12 cellular contexts compared by ENCODE assay signal in the genomic region with DNA sequence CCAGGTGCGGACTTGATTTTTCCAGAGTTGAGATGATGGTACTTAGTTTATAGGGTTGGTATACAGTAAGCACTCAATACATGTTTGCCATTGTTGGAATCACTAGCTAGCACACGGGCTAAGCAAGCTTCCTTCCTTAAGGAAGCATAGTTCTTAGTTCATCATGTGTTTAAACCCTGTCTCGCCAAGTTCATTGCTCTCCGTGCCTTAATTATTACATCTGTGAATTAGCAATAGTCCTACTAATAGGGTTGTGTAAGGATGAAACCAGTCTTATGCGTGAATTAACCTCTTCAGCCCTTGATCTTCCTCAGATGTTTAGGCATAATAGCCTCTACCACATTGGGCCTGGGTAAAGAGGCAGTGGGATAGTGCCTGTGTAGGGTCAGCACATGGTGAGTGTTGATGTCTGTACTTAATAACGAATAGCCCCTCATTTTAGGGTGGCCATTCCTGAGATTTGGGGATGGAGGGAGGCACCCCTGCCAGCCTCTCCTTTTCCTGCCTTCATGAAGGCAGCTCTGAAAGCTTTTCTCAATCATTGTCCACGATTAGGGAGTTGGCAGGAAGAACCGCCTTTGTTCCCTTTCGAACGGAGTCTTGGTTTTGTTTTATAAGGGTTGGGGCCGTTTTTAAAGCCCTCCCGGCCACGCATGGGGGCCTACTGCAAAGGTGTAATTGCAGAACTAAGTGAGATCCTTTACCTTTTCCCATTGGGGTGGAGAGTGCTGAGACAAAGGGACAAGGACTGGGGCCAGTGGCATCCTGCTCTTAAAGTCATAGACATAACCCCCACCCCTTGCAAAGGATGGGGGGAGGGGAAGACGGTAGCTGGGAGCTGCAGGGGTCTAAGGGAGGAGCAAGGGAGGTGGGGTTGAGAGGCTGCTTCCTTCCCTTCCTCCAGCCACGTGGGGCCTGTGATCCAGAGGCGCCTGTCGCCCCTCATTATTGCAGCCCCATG. TPM values are rescaled to one million over a fixed set of nuclear protein-coding genes. Genes with fewer than 3 reads are reported as not detected.
DNase-seq lines count a peak whose midpoint lies in the region; ATAC-seq and TF ChIP-seq lines count a peak whose summit lies in the region.
"Had no signal": no experiment of that assay in that cellular context is flagged by ENCODE, and none has a peak within 500 bp of the region (broad histone marks: within the 10 kb centered on the region; RNA-seq: fewer than 3 reads in every experiment).

No MANE protein-coding gene starts in this region.

- POLR2A ChIA-PET in activated CD4-positive, alpha-beta memory T cell treated with anti-CD3 and anti-CD28 coated beads for 36 hours (lab: Charles Lee), result interaction anchor here (0.6 to 1.3 kb wide), 2 partner anchors 21 to 24 kb away, joined by 3 to 5 read pairs; a partner anchor contains a TSS
- POLR2A ChIA-PET in activated CD4-positive, alpha-beta memory T cell treated with anti-CD3 and anti-CD28 coated beads, Interleukin-2, amount 10 ng/mL, durations not matched to agents 7 days and 5 days (lab: Charles Lee), result interaction anchor here (2.4 kb wide), 1 partner anchor 21 kb away, joined by 31 read pairs; a partner anchor contains a TSS

- H3K36me3 Mint-ChIP-seq in activated CD4-positive, alpha-beta memory T cell treated with anti-CD3 and anti-CD28 coated beads for 36 hours, result no peaks in the 10 kb centered on the region
- no peaks in the 10 kb centered on the region for H3K36me3 Mint-ChIP-seq in activated CD4-positive, alpha-beta memory T cell treated with anti-CD3 and anti-CD28 coated beads, Interleukin-2, amount 10 ng/mL, durations not matched to agents 7 days and 5 days (ENCODE audit: low read depth)
- H3K36me3 Mint-ChIP-seq in endothelial cell (ENCODE audit: low read depth, unreplicated experiment), result peaks cover 6% of the 10 kb centered on the region

- peak overlapping the region; percentile 95 for H3K4me2 ChIP-seq in osteoblast (ENCODE audit: insufficient read depth, low read length)

- intact Hi-C loops in activated CD4-positive, alpha-beta memory T cell treated with anti-CD3 and anti-CD28 coated beads for 36 hours (cut with micrococcal nuclease), result no loop called here

- CTCF ChIA-PET in activated CD4-positive, alpha-beta memory T cell treated with anti-CD3 and anti-CD28 coated beads for 36 hours (lab: Charles Lee), result interaction anchor here (0.6 to 3.2 kb wide), 9 partner anchors 9 to 642 kb away, joined by 3 to 37 read pairs (median 4); a partner anchor contains a TSS
- CTCF ChIA-PET in activated CD4-positive, alpha-beta memory T cell treated with anti-CD3 and anti-CD28 coated beads, Interleukin-2, amount 10 ng/mL, durations not matched to agents 7 days and 5 days (lab: Charles Lee), result interaction anchor here (1.4 to 3.4 kb wide), 5 partner anchors 12 to 92 kb away, joined by 3 to 17 read pairs (median 7); no protein-coding TSS in a partner anchor

- H3K4me3 ChIP-seq in osteoblast (ENCODE audit: insufficient read depth, low read length), result peak overlapping the region; percentile 87

- H3K4me1 ChIP-seq in osteoblast (ENCODE audit: insufficient read depth, low read length), result peaks cover 6% of the 10 kb centered on the region

- H3K4me3 Mint-ChIP-seq in activated CD4-positive, alpha-beta memory T cell treated with anti-CD3 and anti-CD28 coated beads for 36 hours, result peak overlapping the region; percentile 31
- H3K4me3 Mint-ChIP-seq in activated CD4-positive, alpha-beta memory T cell treated with anti-CD3 and anti-CD28 coated beads, Interleukin-2, amount 10 ng/mL, durations not matched to agents 7 days and 5 days, result no peak overlapping the region
- peak overlapping the region; percentile 92 for H3K4me3 Mint-ChIP-seq in endothelial cell (ENCODE audit: unreplicated experiment)

- H4K20me1 ChIP-seq in osteoblast (ENCODE audit: insufficient read depth, low read length), result no peaks in the 10 kb centered on the region

- H2AFZ ChIP-seq in osteoblast (ENCODE audit: low read length), result no peak overlapping the region

- no peak for ATAC-seq in GM19455 (IDR thresholded peaks at IDR 0.05; ENCODE audit: unreplicated experiment)

- no peaks in the 10 kb centered on the region for H3K9me3 Mint-ChIP-seq in activated CD4-positive, alpha-beta memory T cell treated with anti-CD3 and anti-CD28 coated beads for 36 hours
- no peaks in the 10 kb centered on the region for H3K9me3 Mint-ChIP-seq in activated CD4-positive, alpha-beta memory T cell treated with anti-CD3 and anti-CD28 coated beads, Interleukin-2, amount 10 ng/mL, durations not matched to agents 7 days and 5 days
- H3K9me3 Mint-ChIP-seq in endothelial cell (ENCODE audit: unreplicated experiment), result no peaks in the 10 kb centered on the region

- peaks cover 1% of the 10 kb centered on the region for H3K27me3 Mint-ChIP-seq in activated CD4-positive, alpha-beta memory T cell treated with anti-CD3 and anti-CD28 coated beads for 36 hours
- peaks cover 16% of the 10 kb centered on the region for H3K27me3 Mint-ChIP-seq in activated CD4-positive, alpha-beta memory T cell treated with anti-CD3 and anti-CD28 coated beads, Interleukin-2, amount 10 ng/mL, durations not matched to agents 7 days and 5 days
- peaks cover 10% of the 10 kb centered on the region for H3K27me3 Mint-ChIP-seq in endothelial cell (ENCODE audit: unreplicated experiment)

- TF ChIP-seq CTCF in endothelial cell (IDR thresholded peaks at IDR 0.05; ENCODE audit: unreplicated experiment) (no peak), osteoblast (IDR thresholded peaks at IDR 0.05; ENCODE audit: extremely low read depth, low read depth, low read length) (no peak)

- H3K9me3 ChIP-seq in osteoblast (ENCODE audit: low read depth, low read length), result no peaks in the 10 kb centered on the region
- H3K9me3 ChIP-seq: MG63, ovary had no signal

- no peak for DNase-seq in activated CD4-positive, alpha-beta memory T cell treated with anti-CD3 and anti-CD28 coated beads for 36 hours
- no peak for DNase-seq in activated CD4-positive, alpha-beta memory T cell treated with anti-CD3 and anti-CD28 coated beads, Interleukin-2, amount 10 ng/mL, durations not matched to agents 7 days and 5 days
- peak; percentile 50 for DNase-seq in KG1 (lab: John Stamatoyannopoulos, UW)
- peak; percentile 28 for DNase-seq in endothelial cell (ENCODE audit: low spot score)
- DNase-seq in osteoblast (ENCODE audit: insufficient read length, low spot score, missing footprints), result peak; percentile 81
- DNase-seq in dedifferentiated amniotic fluid mesenchymal stem cell (ENCODE audit: extremely low spot score), result no peak
- no peak for DNase-seq in HK-2 (ENCODE audit: unreplicated experiment)
- DNase-seq: activated CD4-positive, alpha-beta T cell treated with anti-CD3 and anti-CD28 coated beads, Interleukin-2, amount 50 U/mL, for 48 hours; MG63; ovary; RPMI8226 had no signal

- H3K36me3 ChIP-seq in osteoblast (ENCODE audit: insufficient read depth, low read length), result no peaks in the 10 kb centered on the region
- H3K36me3 ChIP-seq: MG63, ovary had no signal

- H3K4me1 Mint-ChIP-seq in activated CD4-positive, alpha-beta memory T cell treated with anti-CD3 and anti-CD28 coated beads for 36 hours (ENCODE audit: low read depth), result peaks cover 9% of the 10 kb centered on the region
- peaks cover 15% of the 10 kb centered on the region for H3K4me1 Mint-ChIP-seq in activated CD4-positive, alpha-beta memory T cell treated with anti-CD3 and anti-CD28 coated beads, Interleukin-2, amount 10 ng/mL, durations not matched to agents 7 days and 5 days
- peaks cover 26% of the 10 kb centered on the region for H3K4me1 Mint-ChIP-seq in endothelial cell (ENCODE audit: unreplicated experiment)

- no peaks in the 10 kb centered on the region for H3K27me3 ChIP-seq in osteoblast (ENCODE audit: insufficient read depth, low read length)
- H3K27me3 ChIP-seq: MG63, ovary had no signal

- no peak overlapping the region for H3K27ac ChIP-seq in osteoblast (ENCODE audit: low read depth, low read length)
- H3K27ac ChIP-seq: ovary had no signal

- H3K79me2 ChIP-seq in osteoblast (ENCODE audit: insufficient read depth, low read length), result peaks cover 33% of the 10 kb centered on the region

- H3K27ac Mint-ChIP-seq in activated CD4-positive, alpha-beta memory T cell treated with anti-CD3 and anti-CD28 coated beads for 36 hours, result no peak overlapping the region
- H3K27ac Mint-ChIP-seq in activated CD4-positive, alpha-beta memory T cell treated with anti-CD3 and anti-CD28 coated beads, Interleukin-2, amount 10 ng/mL, durations not matched to agents 7 days and 5 days, result no peak overlapping the region
- H3K27ac Mint-ChIP-seq in endothelial cell (ENCODE audit: unreplicated experiment), result peak overlapping the region; percentile 87

RNA-seq across cellular contexts. Expression of a gene that starts 2.1 kb away (rescaled TPM):
- total RNA-seq in activated CD4-positive, alpha-beta memory T cell treated with anti-CD3 and anti-CD28 coated beads for 36 hours, result 1 to 10 TPM; 1.7 to 2.0 TPM
- 1 to 10 TPM; 2.2 to 2.4 TPM for total RNA-seq in activated CD4-positive, alpha-beta memory T cell treated with anti-CD3 and anti-CD28 coated beads, Interleukin-2, amount 10 ng/mL, durations not matched to agents 7 days and 5 days
- total RNA-seq in endothelial cell (ENCODE audit: unreplicated experiment) (77.9 TPM), osteoblast (2.4 and 2.5 TPM in 2 replicates)

RNA-seq across cellular contexts. Expression of a gene that starts 21.0 kb away (rescaled TPM):
- total RNA-seq in activated CD4-positive, alpha-beta memory T cell treated with anti-CD3 and anti-CD28 coated beads for 36 hours, result 10 to 100 TPM; 38.1 to 39.6 TPM
- total RNA-seq in activated CD4-positive, alpha-beta memory T cell treated with anti-CD3 and anti-CD28 coated beads, Interleukin-2, amount 10 ng/mL, durations not matched to agents 7 days and 5 days, result 10 to 100 TPM; 61.7 to 62.6 TPM
- total RNA-seq in endothelial cell (ENCODE audit: unreplicated experiment) (73.7 TPM), osteoblast (61.2 and 69.2 TPM in 2 replicates)

RNA-seq across cellular contexts. Expression of a gene that starts 55.5 kb away (rescaled TPM):
- total RNA-seq in activated CD4-positive, alpha-beta memory T cell treated with anti-CD3 and anti-CD28 coated beads for 36 hours, result 100 to 1,000 TPM; 131 to 133 TPM
- 100 to 1,000 TPM; 134 to 135 TPM for total RNA-seq in activated CD4-positive, alpha-beta memory T cell treated with anti-CD3 and anti-CD28 coated beads, Interleukin-2, amount 10 ng/mL, durations not matched to agents 7 days and 5 days
- 131 TPM for total RNA-seq in endothelial cell (ENCODE audit: unreplicated experiment)
- total RNA-seq in osteoblast, result 74.8 and 80.3 TPM in 2 replicates

Comparison
In these comparisons a context has a peak if more than half of its experiments do, and no peak if none do; other contexts are left out.
1. DNase-seq: peak in KG1 (single experiment), endothelial cell (single experiment) and osteoblast (single experiment); none in activated CD4-positive, alpha-beta memory T cell treated with anti-CD3 and anti-CD28 coated beads for 36 hours (single experiment), activated CD4-positive, alpha-beta memory T cell treated with anti-CD3 and anti-CD28 coated beads, Interleukin-2, amount 10 ng/mL, durations not matched to agents 7 days and 5 days (single experiment), dedifferentiated amniotic fluid mesenchymal stem cell (single experiment) and HK-2 (single experiment).
2. RNA of a gene that starts 2.1 kb away (total RNA-seq): 77.9 TPM in endothelial cell (single experiment); 2.4 to 2.5 TPM in osteoblast, 2.2 to 2.4 TPM in activated CD4-positive, alpha-beta memory T cell treated with anti-CD3 and anti-CD28 coated beads, Interleukin-2, amount 10 ng/mL, durations not matched to agents 7 days and 5 days and 1.7 to 2.0 TPM in activated CD4-positive, alpha-beta memory T cell treated with anti-CD3 and anti-CD28 coated beads for 36 hours; every median in the first group is over 10 times any median in the second.